In the genomic region with DNA sequence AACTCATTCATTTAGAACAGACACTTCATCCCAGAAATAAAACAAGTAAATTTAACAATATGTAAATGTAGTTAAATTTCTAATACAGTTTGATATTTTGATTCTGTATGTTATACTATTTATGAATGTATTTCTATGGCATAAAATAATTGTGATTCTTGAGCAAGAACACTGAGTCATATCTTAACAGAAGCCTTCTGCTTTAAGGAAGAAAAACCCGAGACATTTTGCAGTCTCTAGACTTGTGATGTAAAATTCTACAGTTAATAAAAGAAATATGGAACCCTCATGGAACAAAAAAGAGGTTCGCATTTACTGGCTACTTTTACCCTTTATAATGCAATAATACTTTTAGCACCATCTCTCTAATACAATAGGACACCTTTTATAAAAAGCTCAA, we compare ENCODE assay signal across 19 cellular contexts.
DNase-seq lines count a peak whose midpoint lies in the region; FAIRE-seq and TF ChIP-seq lines count a peak whose summit lies in the region.
"Had no signal": no experiment of that assay in that cellular context is flagged by ENCODE, and none has a peak within 500 bp of the region (broad histone marks: within the 10 kb centered on the region; RNA-seq: fewer than 3 reads in every experiment).

No MANE protein-coding gene starts in this region.

- no peaks in the 10 kb centered on the region for H3K9me3 ChIP-seq in OCI-LY3 (ENCODE audit: insufficient read depth, low read length)

- H3K4me3 ChIP-seq in OCI-LY3 (ENCODE audit: low read length) (peak overlapping the region; percentile 10; the same call in 1 of the 2 replicates), fibroblast of mammary gland (ENCODE audit: control insufficient read depth, low read depth, low read length) (no peak overlapping the region)

- no peak overlapping the region for H3K9ac ChIP-seq in OCI-LY3 (ENCODE audit: low read length)

- H3K27ac ChIP-seq in OCI-LY3 (ENCODE audit: low read length) = peak overlapping the region; percentile 77
- H3K27ac ChIP-seq: C4-2B had no signal

- no peaks in the 10 kb centered on the region; the same call in 1 of the 2 replicates for H3K79me2 ChIP-seq in OCI-LY3 (ENCODE audit: low read length)

- H4K20me1 ChIP-seq in OCI-LY3 (ENCODE audit: insufficient read depth, low read length) = no peaks in the 10 kb centered on the region

- DNase-seq in HCEC 1CT = peak; percentile 43
- peak; percentile 31 for DNase-seq in fibroblast of mammary gland (ENCODE audit: low read depth)
- DNase-seq in SHP77 treated with DMSO at 0.1 percent for 48 hours (lab: John Stamatoyannopoulos, UW) = no peak
- DNase-seq in activated naive CD4-positive, alpha-beta T cell treated with Interleukin-2 at 50 U/mL for 16 hours = no peak
- no peak for DNase-seq in activated gamma-delta T cell (lab: John Stamatoyannopoulos, UW)
- DNase-seq in COLO829 (ENCODE audit: low spot score) = no peak
- DNase-seq: COR-L47, GF-D8, NCI-H1436 treated with DMSO at 0.1 percent for 48 hours, NCI-H2081, NCI-H2227 treated with DMSO at 0.1 percent for 48 hours, NCI-H524 treated with DMSO at 0.1 percent for 48 hours, OCI-M1, SIG-M5 had no signal

- H3K36me3 ChIP-seq in OCI-LY3 (replicated peaks; ENCODE audit: low read depth, low read length) = peaks cover 6% of the 10 kb centered on the region

- no peak for TF ChIP-seq CTCF in OCI-LY3 (IDR thresholded peaks at IDR 0.05; ENCODE audit: low read depth, low read length)
- no peak for TF ChIP-seq CTCF in fibroblast of mammary gland (conservative IDR thresholded peaks at IDR 0.05; ENCODE audit: control insufficient read depth, insufficient read depth, low read depth, low read length)

- peak; percentile 14 for FAIRE-seq in A204.1 (lab: Jason Lieb, UNC)
- FAIRE-seq: GM18507, HepG2 had no signal

- H3K27me3 ChIP-seq in OCI-LY3 (ENCODE audit: low read depth, low read length) = no peaks in the 10 kb centered on the region

- H2AFZ ChIP-seq in OCI-LY3 (ENCODE audit: low read depth, low read length) = no peak overlapping the region

- peak overlapping the region; percentile 63 for H3K4me2 ChIP-seq in OCI-LY3 (ENCODE audit: low read length)

- H3K4me1 ChIP-seq in OCI-LY3 (ENCODE audit: low read length) = peaks cover 51% of the 10 kb centered on the region

Comparison
In these comparisons a context has a peak if more than half of its experiments do, and no peak if none do; other contexts are left out.
1. DNase-seq: peak in HCEC 1CT (single experiment) and fibroblast of mammary gland (single experiment); none in SHP77 treated with DMSO at 0.1 percent for 48 hours (single experiment), activated naive CD4-positive, alpha-beta T cell treated with Interleukin-2 at 50 U/mL for 16 hours (single experiment), activated gamma-delta T cell (single experiment) and COLO829 (single experiment).